In genomic region chr3:4945318-4945717, GRCh38 we compare ENCODE assay signal across 25 cellular contexts.
"Had no signal": no experiment of that assay in that cellular context is flagged by ENCODE, and none has a peak within 500 bp of the region (broad histone marks: within the 10 kb centered on the region; RNA-seq: fewer than 3 reads in every experiment).

No MANE protein-coding gene starts in this region.

- H3K36me3 ChIP-seq: left lung, neural progenitor cell, neutrophil, ovary, right atrium auricular region, spleen, suprapubic skin, thoracic aorta, tibial artery, uterus had no signal

- H2AFZ ChIP-seq: neural progenitor cell had no signal

- H3K27ac ChIP-seq: left lung, neural progenitor cell, neutrophil, ovary, right atrium auricular region, skin epidermis, spleen, suprapubic skin, thoracic aorta, tibial artery, uterus had no signal

- H3K9me3 ChIP-seq: left lung, neutrophil, ovary, right atrium auricular region, spleen, suprapubic skin, thoracic aorta, tibial artery, uterus had no signal

- H3K4me1 ChIP-seq: neural progenitor cell, uterus had no signal

- H3K4me3 ChIP-seq: left lung, lung, neural progenitor cell, ovary, right atrium auricular region, skin epidermis, spleen, suprapubic skin, thoracic aorta, tibial artery, uterus had no signal

- ATAC-seq: left colon; left lung; natural killer cell; sciatic nerve; stimulated activated effector memory CD8-positive, alpha-beta T cell treated with anti-CD3 and anti-CD28 coated beads, Interleukin-12 subunit alpha, Interleukin-12 subunit beta, amount 100 ng/mL, for 72 hours had no signal

- FAIRE-seq: islet of Langerhans, kidney had no signal

- DNase-seq: hypothalamus; immature natural killer cell; kidney; left colon; left lung; mesendoderm; naive B cell; natural killer cell; nephron progenitor cell; ovary; spleen; stimulated activated CD4-positive, alpha-beta T cell treated with anti-CD3 and anti-CD28 coated beads, Interleukin-4, amount 100 ng/mL, for 24 hours; stimulated activated naive CD4-positive, alpha-beta T cell; tibial artery; uterus had no signal

- H3K27me3 ChIP-seq: left lung, neural progenitor cell, neutrophil, ovary, right atrium auricular region, spleen, suprapubic skin, tibial artery, uterus had no signal

- H3K4me2 ChIP-seq: neural progenitor cell had no signal

- H3K9ac ChIP-seq: neural progenitor cell had no signal
